Comparison of ENCODE assay signal across 9 cellular contexts in genomic region chr13:24709186-24709913, GRCh38. TPM values are rescaled to one million over a fixed set of nuclear protein-coding genes. Genes with fewer than 3 reads are reported as not detected.
DNase-seq lines count a peak whose midpoint lies in the region; ATAC-seq and TF ChIP-seq lines count a peak whose summit lies in the region.
"Had no signal": no experiment of that assay in that cellular context is flagged by ENCODE, and none has a peak within 500 bp of the region (broad histone marks: within the 10 kb centered on the region; RNA-seq: fewer than 3 reads in every experiment).

No MANE protein-coding gene starts in this region.

- no peak overlapping the region for H3K4me3 Mint-ChIP-seq in osteocyte (ENCODE audit: unreplicated experiment)

- H3K9ac ChIP-seq in DND-41 (ENCODE audit: low read depth, low read length): no peak overlapping the region

- ATAC-seq in DND-41 (ENCODE audit: insufficient read depth, low read depth): peak; percentile 99
- peak; percentile 76 for ATAC-seq in HG02623 (IDR thresholded peaks at IDR 0.05; ENCODE audit: unreplicated experiment)

- H4K20me1 ChIP-seq in DND-41 (ENCODE audit: insufficient read depth, low read length): no peaks in the 10 kb centered on the region

- H3K4me1 ChIP-seq in DND-41 (ENCODE audit: insufficient read depth, low read length): peaks cover 17% of the 10 kb centered on the region

- no peak overlapping the region for H3K4me3 ChIP-seq in DND-41 (ENCODE audit: low read depth in 1 of 2, low read length in 2 of 2)

- H3K4me2 ChIP-seq in DND-41 (ENCODE audit: insufficient read depth, low read length): peak overlapping the region; percentile 56

- peak; percentile 24 for TF ChIP-seq CTCF in DND-41 (IDR thresholded peaks at IDR 0.05; ENCODE audit: borderline replicate concordance, extremely low read depth, low read length, poor library complexity, severe bottlenecking)
- TF ChIP-seq CTCF in osteocyte (IDR thresholded peaks at IDR 0.05): no peak

- H3K27ac ChIP-seq in DND-41 (ENCODE audit: low read length): no peak overlapping the region
- H3K27ac ChIP-seq: VCaP had no signal

- peaks cover 1% of the 10 kb centered on the region for H3K27me3 Mint-ChIP-seq in osteocyte (ENCODE audit: unreplicated experiment)

- no peaks in the 10 kb centered on the region for H3K36me3 Mint-ChIP-seq in osteocyte (ENCODE audit: unreplicated experiment)

- no peaks in the 10 kb centered on the region for H3K9me3 ChIP-seq in DND-41 (ENCODE audit: insufficient read depth, low read length, severe bottlenecking)

- H3K4me1 Mint-ChIP-seq in osteocyte (ENCODE audit: unreplicated experiment): no peaks in the 10 kb centered on the region

- peaks cover 4% of the 10 kb centered on the region for H3K27me3 ChIP-seq in DND-41 (ENCODE audit: insufficient read depth, low read length, poor library complexity)

- no peaks in the 10 kb centered on the region for H3K36me3 ChIP-seq in DND-41 (ENCODE audit: insufficient read depth, low read length)

- no peak overlapping the region for H3K27ac Mint-ChIP-seq in osteocyte (ENCODE audit: unreplicated experiment)

- 0 out of 2 replicates have a peak overlapping the region, but pooled peaks have one; percentile 1 for H2AFZ ChIP-seq in DND-41 (ENCODE audit: low read depth, low read length)

- DNase-seq in DND-41 (peak; percentile 80), T-helper 9 cell (peak; percentile 49), GF-D8 (lab: John Stamatoyannopoulos, UW) (no peak), osteocyte (ENCODE audit: extremely low spot score, unreplicated experiment) (no peak), NCI-H146 treated with DMSO at 0.1 percent for 48 hours (lab: John Stamatoyannopoulos, UW; ENCODE audit: unreplicated experiment) (no peak), SKM-1 treated with dmso at 0.1 percent for 144 hours (lab: John Stamatoyannopoulos, UW; ENCODE audit: unreplicated experiment) (no peak)
- DNase-seq in effector CD4-positive, alpha-beta T cell: peak; percentile 49

- H3K9me3 Mint-ChIP-seq in osteocyte (ENCODE audit: unreplicated experiment): no peaks in the 10 kb centered on the region

- H3K79me2 ChIP-seq in DND-41 (ENCODE audit: insufficient read depth, low read length): no peaks in the 10 kb centered on the region

RNA-seq across cellular contexts. Expression of gene ATP12A, which starts 29.1 kb away (rescaled TPM):
- not detected in 2 replicates for total RNA-seq in osteocyte

RNA-seq across cellular contexts. Expression of gene RNF17, which starts 54.6 kb away (rescaled TPM):
- total RNA-seq in osteocyte: not detected in 2 replicates

Comparison
In these comparisons a context has a peak if more than half of its experiments do, and no peak if none do; other contexts are left out.
1. DNase-seq: peak in DND-41 (single experiment), T-helper 9 cell (single experiment) and effector CD4-positive, alpha-beta T cell (single experiment); none in GF-D8 (single experiment), osteocyte (single experiment), NCI-H146 treated with DMSO at 0.1 percent for 48 hours (single experiment) and SKM-1 treated with dmso at 0.1 percent for 144 hours (single experiment).